In the genomic region with DNA sequence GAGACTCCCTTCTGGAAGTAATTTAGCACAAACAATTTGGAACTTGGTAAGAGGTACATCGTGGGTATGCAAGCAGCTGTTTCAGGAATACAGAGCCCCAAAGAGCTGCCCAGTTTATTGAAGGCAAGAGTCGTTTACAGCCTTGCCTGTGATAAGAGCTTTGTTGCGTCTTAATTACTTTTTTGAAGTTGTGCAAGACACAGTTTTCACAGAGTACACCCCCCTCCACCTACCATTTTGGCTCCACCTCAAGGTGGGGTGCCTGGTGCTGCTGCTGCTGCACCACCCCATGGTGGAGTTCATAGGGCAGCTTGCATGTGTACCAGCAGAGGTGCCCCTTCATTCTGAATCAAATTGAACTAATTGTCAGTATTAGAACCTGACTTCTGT, we compare ENCODE assay signal across 17 cellular contexts.
A peak's percentile ranks its signal among the peaks of the same experiment; 100 is the strongest.
DNase-seq lines count a peak whose midpoint lies in the region; ATAC-seq, FAIRE-seq and TF ChIP-seq lines count a peak whose summit lies in the region.
"Had no signal": no experiment of that assay in that cellular context is flagged by ENCODE, and none has a peak within 500 bp of the region (broad histone marks: within the 10 kb centered on the region; RNA-seq: fewer than 3 reads in every experiment).

No MANE protein-coding gene starts in this region.

- no peak for FAIRE-seq in kidney (lab: Jason Lieb, UNC)
- no peak for FAIRE-seq in small intestine (lab: Jason Lieb, UNC)
- FAIRE-seq: A549, GM12892 had no signal

- H3K36me3 Mint-ChIP-seq in effector memory CD8-positive, alpha-beta T cell (ENCODE audit: insufficient read depth), result peaks cover 9% of the 10 kb centered on the region

- peaks cover 9 to 17% of the 10 kb centered on the region in 2 donors for H3K4me1 ChIP-seq in kidney (ENCODE audit: control insufficient read depth in 1 of 2, insufficient read depth in 1 of 2, low read depth in 1 of 2, low read length in 2 of 2)
- peaks cover 1 to 4% of the 10 kb centered on the region in 2 donors for H3K4me1 ChIP-seq in small intestine (ENCODE audit: control insufficient read depth in 2 of 2, insufficient read depth in 1 of 2, low read depth in 1 of 2, low read length in 1 of 2)
- H3K4me1 ChIP-seq in spleen, result peaks cover 0 to 12% (median 1%) of the 10 kb centered on the region in 6 donors
- H3K4me1 ChIP-seq: A549 had no signal

- no peak overlapping the region for H3K4me3 ChIP-seq in kidney (ENCODE audit: low read length in 2 of 2)
- H3K4me3 ChIP-seq in small intestine (ENCODE audit: low read depth in 1 of 2, low read length in 2 of 2), result no peak overlapping the region
- H3K4me3 ChIP-seq in spleen, result no peak overlapping the region
- H3K4me3 ChIP-seq: A549, GM23248 had no signal

- H3K27ac ChIP-seq in kidney (ENCODE audit: low read depth in 2 of 2, low read length in 2 of 2) (peak overlapping the region; percentile 35 to 85), small intestine (ENCODE audit: low read depth in 1 of 2, low read length in 1 of 2) (no peak overlapping the region), spleen (no peak overlapping the region)
- H3K27ac ChIP-seq: A549, GM23248 had no signal

- no peak for DNase-seq in effector memory CD8-positive, alpha-beta T cell
- DNase-seq in kidney, result no peak
- peak; percentile 53 for DNase-seq in small intestine
- no peak for DNase-seq in SIG-M5 (lab: John Stamatoyannopoulos, UW)
- DNase-seq in activated effector memory CD4-positive, alpha-beta T cell treated with Interleukin-2 at 50 U/mL for 16 hours, result no peak
- DNase-seq in spleen, result no peak
- DNase-seq in ACHN, result no peak
- DNase-seq: CD8-positive, alpha-beta T cell; COR-L47; DND-41; GDM1; GM23248; H7 had no signal

- no peak for TF ChIP-seq POLR2A in spleen (IDR thresholded peaks at IDR 0.05)

- peak overlapping the region; percentile 0 to 2 for H3K27ac Mint-ChIP-seq in effector memory CD8-positive, alpha-beta T cell

- H3K9ac ChIP-seq in kidney (ENCODE audit: low read length in 2 of 2), result no peak overlapping the region
- H3K9ac ChIP-seq: GM23248 had no signal

- ATAC-seq in effector memory CD8-positive, alpha-beta T cell (replicated peaks), result no peak
- ATAC-seq: A549; CD8-positive, alpha-beta T cell had no signal

- 16 to 58% (median 46%) methylated on average over 3 of the region's 3 CpGs for WGBS in small intestine, 3 donors
- WGBS in spleen, 5 donors, result 93 to 97% (median 94%) methylated on average over 3 of the region's 3 CpGs

- intact Hi-C loops in kidney (cut with DNase I) (no loop called here), spleen (cut with DNase I; ENCODE audit: low total_unique reads) (no loop called here)

- no peaks in the 10 kb centered on the region for H3K27me3 ChIP-seq in small intestine (ENCODE audit: control insufficient read depth in 2 of 2, insufficient read depth in 2 of 2, low read length in 2 of 2)
- H3K27me3 ChIP-seq in spleen (replicated peaks in 1 of 7), result no peaks in the 10 kb centered on the region

- H3K9me3 Mint-ChIP-seq in effector memory CD8-positive, alpha-beta T cell, result no peaks in the 10 kb centered on the region
- H3K9me3 Mint-ChIP-seq: CD8-positive, alpha-beta T cell; IgD-negative memory B cell had no signal

- in situ Hi-C loops in ACHN (cut with HindIII; ENCODE audit: low pct_ligation_motif_present, low pct_unique_long_range_greater_than_20kb, low sequenced_read_pairs), result no loop called here

- no peak for TF ChIP-seq CTCF in kidney (IDR thresholded peaks at IDR 0.05; ENCODE audit: borderline replicate concordance, extremely low read depth, insufficient read depth)
- no peak for TF ChIP-seq CTCF in spleen (IDR thresholded peaks at IDR 0.05 in 8 of 11, conservative IDR thresholded peaks at IDR 0.05 in 3 of 11)

- peaks cover 16 to 21% of the 10 kb centered on the region in 2 donors for H3K4me1 Mint-ChIP-seq in effector memory CD8-positive, alpha-beta T cell (ENCODE audit: low read depth in 2 of 2)
- H3K4me1 Mint-ChIP-seq: CD14-positive monocyte had no signal

- no peaks in the 10 kb centered on the region for H3K9me3 ChIP-seq in kidney (ENCODE audit: control insufficient read depth in 1 of 2, low read length in 2 of 2)
- H3K9me3 ChIP-seq in small intestine (ENCODE audit: control insufficient read depth, low read depth), result no peaks in the 10 kb centered on the region
- H3K9me3 ChIP-seq in spleen, result no peaks in the 10 kb centered on the region
- H3K9me3 ChIP-seq: A549 had no signal

- no peak overlapping the region for H3K4me3 Mint-ChIP-seq in effector memory CD8-positive, alpha-beta T cell
- H3K4me3 Mint-ChIP-seq: CD14-positive monocyte; CD8-positive, alpha-beta T cell; IgD-negative memory B cell had no signal

- no peaks in the 10 kb centered on the region for H3K27me3 Mint-ChIP-seq in effector memory CD8-positive, alpha-beta T cell
- H3K27me3 Mint-ChIP-seq: IgD-negative memory B cell had no signal

- H3K36me3 ChIP-seq in kidney (ENCODE audit: control insufficient read depth in 1 of 2, insufficient read depth in 2 of 2, low read length in 2 of 2) (peaks cover 0 to 9% of the 10 kb centered on the region in 2 donors), small intestine (ENCODE audit: control insufficient read depth in 2 of 2, insufficient read depth in 2 of 2, low read length in 2 of 2) (peaks cover 4 to 7% of the 10 kb centered on the region in 2 donors), spleen (peaks cover 0 to 50% (median 9%) of the 10 kb centered on the region in 6 donors)

Comparison
In these comparisons a context has a peak if more than half of its experiments do, and no peak if none do; other contexts are left out.
1. H3K27ac ChIP-seq: peak in kidney (2 of 2); none in small intestine (0 of 2) and spleen (0 of 8).